1 cellular context compared by ENCODE assay signal in the genomic region with DNA sequence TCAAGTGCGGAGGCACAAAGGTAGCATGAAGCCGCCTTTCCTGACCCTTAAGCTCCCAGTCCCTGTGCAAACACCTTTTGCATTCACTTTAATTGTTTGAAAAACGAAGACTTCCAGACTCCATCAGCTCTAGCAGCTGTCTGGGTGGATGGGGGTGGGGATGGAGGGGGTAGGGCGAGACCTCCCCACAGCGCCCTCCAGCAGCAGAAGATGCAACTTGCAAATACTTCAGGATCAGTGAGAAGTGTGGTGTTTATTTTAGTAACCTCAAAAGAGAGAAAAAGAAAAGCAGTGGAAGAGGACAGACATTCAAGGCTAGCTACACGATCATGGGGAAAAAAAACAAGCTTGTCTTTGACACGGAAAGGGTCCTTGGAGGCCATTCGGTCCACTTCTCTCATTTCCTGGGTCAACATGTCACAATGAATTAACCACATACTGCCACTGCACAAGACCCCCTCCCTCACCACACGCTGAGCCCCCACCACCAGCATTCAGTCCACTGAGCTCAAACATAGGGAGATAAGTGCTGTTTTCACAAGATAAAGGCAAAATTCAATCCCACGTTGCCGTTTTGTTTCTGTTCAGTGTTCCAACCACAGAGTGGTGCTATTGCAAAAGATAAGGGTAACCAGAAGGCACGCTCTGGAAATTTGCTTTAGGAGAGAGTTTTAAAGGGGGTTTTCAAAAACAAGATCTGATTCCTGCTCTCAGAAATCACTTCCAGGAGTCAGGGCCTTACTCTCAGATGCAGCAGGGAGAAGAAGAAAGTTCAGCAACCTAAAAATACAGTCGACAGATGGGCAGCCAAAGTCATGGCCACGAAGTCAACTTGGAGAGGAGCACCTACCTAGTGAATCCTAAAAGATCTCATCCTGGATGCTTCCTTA.
TF ChIP-seq lines count a peak whose summit lies in the region.

No MANE protein-coding gene starts in this region.

TF ChIP-seq in H1, 55 proteins besides CTCF, POLR2A, EP300 and RAD21:
- TF ChIP-seq KDM4A (IDR thresholded peaks at IDR 0.05; ENCODE audit: low read depth, low read length, severe bottlenecking) (no peak), KDM5A (IDR thresholded peaks at IDR 0.05; ENCODE audit: low read length) (0 out of 2 replicates have a peak, but pooled peaks have one; percentile 39)
